In genomic region chrX:101957174-101957573, GRCh38 we compare ENCODE assay signal across 20 cellular contexts. TPM values are rescaled to one million over a fixed set of nuclear protein-coding genes. Genes with fewer than 3 reads are reported as not detected.
DNase-seq lines count a peak whose midpoint lies in the region; ATAC-seq, FAIRE-seq and TF ChIP-seq lines count a peak whose summit lies in the region.
"Had no signal": no experiment of that assay in that cellular context is flagged by ENCODE, and none has a peak within 500 bp of the region (broad histone marks: within the 10 kb centered on the region; RNA-seq: fewer than 3 reads in every experiment).

No MANE protein-coding gene starts in this region.

- H3K4me1 ChIP-seq in astrocyte (ENCODE audit: insufficient read depth, low read length), result no peaks in the 10 kb centered on the region

- H3K4me3 Mint-ChIP-seq in astrocyte (ENCODE audit: unreplicated experiment), result no peak overlapping the region
- H3K4me3 Mint-ChIP-seq: B cell; CD8-positive, alpha-beta T cell; HFFc6 had no signal

- peak; percentile 37 for ATAC-seq in GM18858 (IDR thresholded peaks at IDR 0.05; ENCODE audit: unreplicated experiment)
- peak; percentile 76 for ATAC-seq in GM19438 (IDR thresholded peaks at IDR 0.05; ENCODE audit: low read depth, unreplicated experiment)
- ATAC-seq in HG03354 (IDR thresholded peaks at IDR 0.05; ENCODE audit: poor library complexity, severe bottlenecking, unreplicated experiment), result peak; percentile 79
- ATAC-seq in HG02588 (IDR thresholded peaks at IDR 0.05; ENCODE audit: unreplicated experiment), result no peak
- ATAC-seq: CD8-positive, alpha-beta T cell; HCT116 had no signal

- H3K4me2 ChIP-seq in astrocyte (ENCODE audit: low read length), result no peak overlapping the region

- H3K36me3 ChIP-seq in astrocyte (ENCODE audit: insufficient read depth, low read length), result no peaks in the 10 kb centered on the region
- H3K36me3 ChIP-seq: BLaER1 treated with 17β-estradiol and CSF1 and Interleukin-3, amounts not matched to agents 10 nM and 100 nM had no signal

- H3K27me3 Mint-ChIP-seq in astrocyte (ENCODE audit: low read depth, unreplicated experiment), result no peaks in the 10 kb centered on the region

- peaks cover 4% of the 10 kb centered on the region for H3K9me3 Mint-ChIP-seq in astrocyte (ENCODE audit: unreplicated experiment)

- no peaks in the 10 kb centered on the region for H3K27me3 ChIP-seq in astrocyte (ENCODE audit: insufficient read depth, low read length)
- H3K27me3 ChIP-seq: BLaER1 treated with 17β-estradiol and CSF1 and Interleukin-3, amounts not matched to agents 10 nM and 100 nM had no signal

- no peak overlapping the region for H3K4me3 ChIP-seq in astrocyte (ENCODE audit: insufficient read depth, low read depth, low read length)
- H3K4me3 ChIP-seq: BLaER1 treated with 17β-estradiol and CSF1 and Interleukin-3, amounts not matched to agents 10 nM and 100 nM had no signal

- H3K36me3 Mint-ChIP-seq in astrocyte (ENCODE audit: low read depth, unreplicated experiment), result no peaks in the 10 kb centered on the region
- H3K36me3 Mint-ChIP-seq: CD8-positive, alpha-beta T cell had no signal

- no peak overlapping the region for H3K27ac Mint-ChIP-seq in astrocyte (ENCODE audit: unreplicated experiment)
- H3K27ac Mint-ChIP-seq: B cell; CD8-positive, alpha-beta T cell; HFFc6 had no signal

- H2AFZ ChIP-seq in astrocyte (ENCODE audit: low read depth, low read length), result no peak overlapping the region

- DNase-seq in astrocyte (ENCODE audit: low read depth), result no peak
- no peak for DNase-seq in GM12891 (ENCODE audit: insufficient read length, low spot score)
- DNase-seq in AG08395 (ENCODE audit: low spot score), result no peak
- DNase-seq: 8988T; Calu3; CD8-positive, alpha-beta T cell; DMS79 treated with DMSO at 0.1 percent for 48 hours; GF-D8; GOT3; H7; HFFc6 had no signal

- H4K20me1 ChIP-seq in astrocyte (ENCODE audit: insufficient read depth, low read length), result no peaks in the 10 kb centered on the region
- H4K20me1 ChIP-seq: BLaER1 treated with 17β-estradiol and CSF1 and Interleukin-3, amounts not matched to agents 10 nM and 100 nM had no signal

- H3K79me2 ChIP-seq in astrocyte (ENCODE audit: insufficient read depth, low read length), result no peaks in the 10 kb centered on the region

- peak; percentile 88 for FAIRE-seq in astrocyte (lab: Jason Lieb, UNC)
- no peak for FAIRE-seq in GM12891 (lab: Jason Lieb, UNC)

- no peaks in the 10 kb centered on the region for H3K9me3 ChIP-seq in astrocyte (ENCODE audit: insufficient read depth, low read depth, low read length)

- H3K27ac ChIP-seq in astrocyte (ENCODE audit: low read depth, low read length), result no peak overlapping the region
- H3K27ac ChIP-seq: BLaER1 treated with 17β-estradiol and CSF1 and Interleukin-3, amounts not matched to agents 10 nM and 100 nM; HL-60 had no signal

- no peak overlapping the region for H3K9ac ChIP-seq in astrocyte (ENCODE audit: low read length)
- H3K9ac ChIP-seq: BLaER1 treated with 17β-estradiol and CSF1 and Interleukin-3, amounts not matched to agents 10 nM and 100 nM had no signal

- H3K4me1 Mint-ChIP-seq in astrocyte (ENCODE audit: low read depth, unreplicated experiment), result no peaks in the 10 kb centered on the region
- H3K4me1 Mint-ChIP-seq: B cell had no signal

- TF ChIP-seq CTCF in astrocyte (IDR thresholded peaks at IDR 0.05; ENCODE audit: insufficient read depth, low read depth, low read length), result no peak

- TF ChIP-seq POLR2A in GM12891 (IDR thresholded peaks at IDR 0.05; ENCODE audit: low read depth, low read length), result no peak

TF ChIP-seq in GM12891, 5 proteins besides CTCF, POLR2A, EP300 and RAD21:
- TF ChIP-seq TAF1 (IDR thresholded peaks at IDR 0.05; ENCODE audit: low read depth, low read length) (no peak), POU2F2 (IDR thresholded peaks at IDR 0.05; ENCODE audit: low read depth, low read length) (no peak)

RNA-seq across cellular contexts. Expression of gene ZMAT1, which starts 25.3 kb away (rescaled TPM):
- total RNA-seq in astrocyte, result 1.7 and 2.0 TPM in 2 replicates
- polyA plus RNA-seq in GM12891 (2012; ENCODE audit: low read depth, missing spikeins), result 1.8 TPM
- polyA plus RNA-seq: AG04450 had no signal
